9 cellular contexts compared by ENCODE assay signal in the genomic region with DNA sequence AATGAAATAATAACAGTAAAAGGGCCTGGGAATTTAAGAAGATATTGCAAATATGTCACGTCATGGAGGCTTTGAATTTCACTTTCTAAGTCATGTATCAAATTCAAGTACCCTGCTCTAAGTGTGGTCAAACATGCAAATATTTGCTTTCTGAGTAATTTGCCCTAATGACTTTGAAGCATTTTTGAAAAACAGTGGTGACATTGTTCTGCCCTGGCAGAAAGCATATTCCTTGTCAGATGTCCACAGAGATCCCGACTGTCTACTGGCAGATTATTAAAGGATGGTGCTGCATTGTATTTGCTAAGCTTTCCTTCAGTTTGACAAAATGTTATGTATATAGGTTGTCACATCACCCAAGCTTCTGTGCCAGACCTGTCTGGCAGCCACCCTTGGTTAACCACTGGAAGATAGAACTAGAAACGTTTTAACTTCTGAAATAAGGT.
DNase-seq lines count a peak whose midpoint lies in the region; ATAC-seq and TF ChIP-seq lines count a peak whose summit lies in the region.
"Had no signal": no experiment of that assay in that cellular context is flagged by ENCODE, and none has a peak within 500 bp of the region (broad histone marks: within the 10 kb centered on the region; RNA-seq: fewer than 3 reads in every experiment).

No MANE protein-coding gene starts in this region.

- peak overlapping the region; percentile 35 for H3K4me3 ChIP-seq in skeletal muscle satellite cell (ENCODE audit: low read length)
- H3K4me3 ChIP-seq in right atrium auricular region = no peak overlapping the region
- H3K4me3 ChIP-seq in OCI-LY7 (ENCODE audit: low read depth, low read length, poor library complexity, severe bottlenecking) = no peak overlapping the region

- no peaks in the 10 kb centered on the region for H3K9me3 Mint-ChIP-seq in brain
- H3K9me3 Mint-ChIP-seq: central memory CD8-positive, alpha-beta T cell had no signal

- H3K9me3 ChIP-seq in skeletal muscle satellite cell (replicated peaks; ENCODE audit: low read length) = no peaks in the 10 kb centered on the region
- no peaks in the 10 kb centered on the region for H3K9me3 ChIP-seq in right atrium auricular region
- no peaks in the 10 kb centered on the region for H3K9me3 ChIP-seq in OCI-LY7 (ENCODE audit: low read length)

- H3K27me3 Mint-ChIP-seq in brain = peaks cover 2% of the 10 kb centered on the region
- H3K27me3 Mint-ChIP-seq: central memory CD8-positive, alpha-beta T cell had no signal

- peaks cover 12% of the 10 kb centered on the region for H3K36me3 Mint-ChIP-seq in brain

- intact Hi-C loops in OCI-LY7 (cut with micrococcal nuclease; ENCODE audit: unreplicated experiment) = no loop called here

- H2AFZ ChIP-seq in OCI-LY7 (ENCODE audit: low read length) = no peak overlapping the region

- peak overlapping the region in 2 of 5 experiments; percentile 1 to 9 for H3K4me3 Mint-ChIP-seq in brain
- H3K4me3 Mint-ChIP-seq: central memory CD8-positive, alpha-beta T cell had no signal

- BruUV-seq in OCI-LY7 (replicated peaks; lab: Mats Ljungman, UMichigan) = no TSS peak

- H3K27ac Mint-ChIP-seq in brain = peak overlapping the region in 3 of 5 experiments; percentile 28 to 73 (median 29)

- H3K4me2 ChIP-seq in skeletal muscle satellite cell (ENCODE audit: low read length) (peak overlapping the region; percentile 74), OCI-LY7 (ENCODE audit: low read length) (no peak overlapping the region)

- H4K20me1 ChIP-seq in OCI-LY7 (ENCODE audit: insufficient read depth, low read length) = no peaks in the 10 kb centered on the region

- H3K4me1 ChIP-seq in skeletal muscle satellite cell (ENCODE audit: control insufficient read depth, insufficient read depth, low read length) (peaks cover 47% of the 10 kb centered on the region), right atrium auricular region (peaks cover 0 to 24% of the 10 kb centered on the region in 2 donors), OCI-LY7 (ENCODE audit: insufficient read depth, low read length, poor library complexity, severe bottlenecking) (no peaks in the 10 kb centered on the region)

- no peaks in the 10 kb centered on the region for H3K9me2 ChIP-seq in OCI-LY7 (ENCODE audit: insufficient read depth, low read length)

- DNase-seq in LHCN-M2 (ENCODE audit: low read depth) (peak; percentile 93), right atrium auricular region (ENCODE audit: low spot score) (no peak), NOMO-1 (lab: John Stamatoyannopoulos, UW; ENCODE audit: unreplicated experiment in 2 of 2) (no peak), OCI-LY7 (ENCODE audit: low spot score) (no peak)

- H3K4me1 Mint-ChIP-seq in brain = peaks cover 74% of the 10 kb centered on the region
- H3K4me1 Mint-ChIP-seq: central memory CD8-positive, alpha-beta T cell had no signal

- CTCF ChIA-PET in OCI-LY7 (lab: Charles Lee; ENCODE audit: unreplicated experiment) = no interaction called here

- POLR2A ChIA-PET in OCI-LY7 (lab: Charles Lee) = interaction anchor here (1.2 kb wide), 1 partner anchor 8 kb away, joined by 4 read pairs; no protein-coding TSS in a partner anchor

- H3K27ac ChIP-seq in right atrium auricular region (peak overlapping the region in 1 of 2 donors; percentile 14), OCI-LY7 (ENCODE audit: low read depth, low read length, poor library complexity, severe bottlenecking) (no peak overlapping the region)

- H3K27me3 ChIP-seq in skeletal muscle satellite cell (ENCODE audit: control insufficient read depth, insufficient read depth, low read length) = no peaks in the 10 kb centered on the region
- H3K27me3 ChIP-seq in right atrium auricular region = no peaks in the 10 kb centered on the region

- H3K79me2 ChIP-seq in OCI-LY7 (ENCODE audit: insufficient read depth, low read depth, low read length) = no peaks in the 10 kb centered on the region

- ATAC-seq in GM19025 (IDR thresholded peaks at IDR 0.05; ENCODE audit: low read depth, unreplicated experiment) = peak; percentile 40
- ATAC-seq in HG03135 (IDR thresholded peaks at IDR 0.05; ENCODE audit: unreplicated experiment) = no peak

- TF ChIP-seq CTCF in brain (conservative IDR thresholded peaks at IDR 0.05) = no peak
- TF ChIP-seq CTCF in right atrium auricular region (IDR thresholded peaks at IDR 0.05) = no peak
- TF ChIP-seq CTCF in OCI-LY7 (conservative IDR thresholded peaks at IDR 0.05; ENCODE audit: low read length) = no peak

- peak overlapping the region; percentile 74 for H3K9ac ChIP-seq in skeletal muscle satellite cell (ENCODE audit: low read depth, low read length)

- H3K36me3 ChIP-seq in skeletal muscle satellite cell (ENCODE audit: insufficient read depth, low read length) (no peaks in the 10 kb centered on the region), right atrium auricular region (no peaks in the 10 kb centered on the region), OCI-LY7 (ENCODE audit: insufficient read depth, low read length) (no peaks in the 10 kb centered on the region)
